ENCODE assay signal across 21 cellular contexts in genomic region chr21:23488245-23488644, GRCh38.
"Had no signal": no experiment of that assay in that cellular context is flagged by ENCODE, and none has a peak within 500 bp of the region (broad histone marks: within the 10 kb centered on the region; RNA-seq: fewer than 3 reads in every experiment).

No MANE protein-coding gene starts in this region.

- H3K4me3 ChIP-seq: left ventricle myocardium inferior, lung, ovary, right atrium auricular region, right lobe of liver, smooth muscle cell, tibial nerve, uterus had no signal

- DNase-seq: islet precursor cell; left ventricle myocardium inferior; mesendoderm; naive B cell; natural killer cell; nephron progenitor cell; ovary; right lobe of liver; stimulated activated CD4-positive, alpha-beta T cell treated with anti-CD3 and anti-CD28 coated beads, Interleukin-1b, Interleukin-23, amount 100 ng/mL, for 48 hours; stimulated activated CD4-positive, alpha-beta T cell treated with anti-CD3 and anti-CD28 coated beads, Interleukin-2, amount 100 ng/mL, for 48 hours; stimulated activated CD4-positive, alpha-beta T cell treated with anti-CD3 and anti-CD28 coated beads, Interleukin-4, amount 100 ng/mL, for 4 hours; stimulated activated CD8-positive, alpha-beta memory T cell treated with anti-CD3 and anti-CD28 coated beads, Interleukin-4, amount 100 ng/mL, for 48 hours; stimulated activated naive CD4-positive, alpha-beta T cell treated with Interleukin-2 at 50 U/mL for 16 hours; stimulated activated naive CD8-positive, alpha-beta T cell treated with anti-CD3 and anti-CD28 coated beads, Interleukin-15, amount 100 ng/mL, for 72 hours; substantia nigra; uterus had no signal

- ATAC-seq: natural killer cell; right lobe of liver; stimulated activated memory B cell treated with anti-CD40 and anti-IgM and Interleukin-4, amounts not matched to agents 10 μg/mL and 1 μg/mL and 100 μg/mL, for 72 hours; stimulated activated naive CD8-positive, alpha-beta T cell treated with anti-CD3 and anti-CD28 coated beads, Interleukin-15, amount 100 ng/mL, for 72 hours had no signal

- H3K36me3 ChIP-seq: left ventricle myocardium inferior, ovary, right atrium auricular region, right lobe of liver, tibial nerve, uterus had no signal

- H3K4me1 ChIP-seq: left ventricle myocardium inferior, right atrium auricular region, right lobe of liver, tibial nerve, uterus had no signal

- H3K27ac ChIP-seq: left ventricle myocardium inferior, ovary, right atrium auricular region, right lobe of liver, tibial nerve, uterus had no signal

- H3K27me3 ChIP-seq: ovary, right atrium auricular region, right lobe of liver, tibial nerve, uterus had no signal

- H3K9me3 ChIP-seq: ovary, right atrium auricular region, right lobe of liver, tibial nerve, uterus had no signal
